27 cellular contexts compared by ENCODE assay signal in the genomic region with DNA sequence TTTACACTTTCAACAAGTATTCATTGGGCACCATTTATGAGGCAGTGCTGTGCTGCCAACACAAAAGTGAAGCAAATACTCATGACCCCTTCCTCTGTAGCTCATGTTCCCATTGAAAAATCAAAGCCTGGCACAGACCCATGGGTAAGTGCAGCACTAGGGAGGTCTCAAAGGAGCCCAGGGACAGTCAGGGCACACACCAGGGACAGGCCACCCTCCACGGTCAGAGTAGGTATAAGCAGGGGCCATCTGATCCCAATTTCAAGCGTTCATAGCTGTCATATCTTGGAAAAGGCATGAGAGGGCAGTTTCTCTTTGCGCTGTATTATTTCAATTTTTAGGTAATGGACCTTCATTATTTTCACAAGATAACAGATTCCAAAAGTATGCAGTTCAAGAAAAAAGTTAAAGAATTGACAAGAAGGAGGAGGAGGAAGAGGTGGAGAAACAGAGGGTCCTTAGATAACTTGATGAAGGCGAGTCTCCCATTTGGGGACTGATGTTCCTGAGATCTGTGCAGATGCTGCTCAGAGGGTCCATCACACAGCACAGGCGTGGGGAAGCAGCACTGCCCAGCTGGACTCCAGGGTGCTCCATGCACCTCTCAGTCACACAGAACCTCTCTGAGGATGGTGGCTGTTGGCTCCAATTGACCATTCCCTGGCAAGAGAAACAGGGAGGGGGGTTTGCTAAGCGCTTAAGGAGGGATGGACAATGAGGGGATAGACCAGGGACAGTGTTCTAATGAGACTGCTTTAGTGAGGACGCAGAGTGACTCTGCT. TPM values are rescaled to one million over a fixed set of nuclear protein-coding genes. Genes with fewer than 3 reads are reported as not detected.
"Had no signal": no experiment of that assay in that cellular context is flagged by ENCODE, and none has a peak within 500 bp of the region (broad histone marks: within the 10 kb centered on the region; RNA-seq: fewer than 3 reads in every experiment).

No MANE protein-coding gene starts in this region.

- H3K27ac ChIP-seq: brain microvascular endothelial cell, coronary artery, epithelial cell of prostate, esophagus squamous epithelium had no signal

- H3K9me3 ChIP-seq: esophagus squamous epithelium had no signal

- DNase-seq: activated CD4-positive, alpha-beta memory T cell treated with anti-CD3 and anti-CD28 coated beads for 36 hours; activated CD4-positive, alpha-beta T cell treated with anti-CD3 and anti-CD28 coated beads for 36 hours; activated CD4-positive, alpha-beta T cell treated with anti-CD3 and anti-CD28 coated beads, Interleukin-2, amount 10 ng/mL, durations not matched to agents 24 days and 14 days; activated CD4-positive, CD25-positive, alpha-beta regulatory T cell; activated CD4-positive, CD25-positive, alpha-beta regulatory T cell treated with anti-CD3 and anti-CD28 coated beads, Interleukin-2, amount 50 U/mL, for 72 hours; activated CD8-positive, alpha-beta memory T cell treated with anti-CD3 and anti-CD28 coated beads, Interleukin-2, amount 10 ng/mL, durations not matched to agents 7 days and 5 days; activated CD8-positive, alpha-beta memory T cell treated with anti-CD3 and anti-CD28 coated beads, Interleukin-2, amount 50 U/mL, for 4 hours; activated CD8-positive, alpha-beta T cell treated with anti-CD3 and anti-CD28 coated beads, Interleukin-2, amount 10 ng/mL, durations not matched to agents 7 days and 5 days; activated gamma-delta T cell; activated naive CD4-positive, alpha-beta T cell; activated naive CD4-positive, alpha-beta T cell treated with anti-CD3 and anti-CD28 coated beads, Interleukin-2, amount 10 ng/mL, durations not matched to agents 7 days and 5 days; activated T-cell treated with anti-CD3 and anti-CD28 coated beads, Interleukin-2, amount 50 U/mL, for 1 hour; activated T-cell treated with anti-CD3 and anti-CD28 coated beads, Interleukin-2, amount 50 U/mL, for 72 hours; amniotic stem cell; anterior cingulate cortex; brain microvascular endothelial cell; dermis blood vessel endothelial cell; effector CD4-positive, alpha-beta T cell; effector memory CD8-positive, alpha-beta T cell; esophagus squamous epithelium; foreskin melanocyte; head of caudate nucleus; T-helper 2 cell had no signal

- FAIRE-seq: astrocyte, bronchial epithelial cell had no signal

- ATAC-seq: activated CD4-positive, alpha-beta T cell treated with anti-CD3 and anti-CD28 coated beads for 36 hours; activated CD8-positive, alpha-beta memory T cell treated with anti-CD3 and anti-CD28 coated beads, Interleukin-2, amount 10 ng/mL, durations not matched to agents 7 days and 5 days; activated CD8-positive, alpha-beta T cell treated with anti-CD3 and anti-CD28 coated beads, Interleukin-2, amount 10 ng/mL, durations not matched to agents 7 days and 5 days; activated T-cell treated with anti-CD3 and anti-CD28 coated beads, Interleukin-2, amount 50 U/mL, for 72 hours; effector memory CD8-positive, alpha-beta T cell had no signal

- H3K27me3 ChIP-seq: brain microvascular endothelial cell had no signal

- H3K4me3 ChIP-seq: coronary artery, esophagus squamous epithelium had no signal

RNA-seq across cellular contexts. Expression of gene CTSL, which starts 7.5 kb away (rescaled TPM):
- total RNA-seq: activated CD8-positive, alpha-beta T cell treated with anti-CD3 and anti-CD28 coated beads, Interleukin-2, amount 10 ng/mL, durations not matched to agents 7 days and 5 days had no signal
